ENCODE assay signal across 20 cellular contexts in genomic region chr14:61911534-61911933, GRCh38.
DNase-seq lines count a peak whose midpoint lies in the region; ATAC-seq, FAIRE-seq and TF ChIP-seq lines count a peak whose summit lies in the region.
"Had no signal": no experiment of that assay in that cellular context is flagged by ENCODE, and none has a peak within 500 bp of the region (broad histone marks: within the 10 kb centered on the region; RNA-seq: fewer than 3 reads in every experiment).

No MANE protein-coding gene starts in this region.

- H3K4me1 ChIP-seq in Karpas-422 (ENCODE audit: low read length) (peaks cover 29% of the 10 kb centered on the region), pancreas (no peaks in the 10 kb centered on the region), osteoblast (ENCODE audit: insufficient read depth, low read length) (no peaks in the 10 kb centered on the region)

- no peaks in the 10 kb centered on the region for H3K79me2 ChIP-seq in Karpas-422 (ENCODE audit: low read length)
- H3K79me2 ChIP-seq in osteoblast (ENCODE audit: insufficient read depth, low read length), result no peaks in the 10 kb centered on the region
- H3K79me2 ChIP-seq: hepatocyte had no signal

- no peaks in the 10 kb centered on the region for H3K36me3 Mint-ChIP-seq in T-cell
- H3K36me3 Mint-ChIP-seq: activated CD4-positive, alpha-beta memory T cell treated with anti-CD3 and anti-CD28 coated beads for 36 hours; activated naive CD4-positive, alpha-beta T cell treated with anti-CD3 and anti-CD28 coated beads, Interleukin-2, amount 10 ng/mL, durations not matched to agents 7 days and 5 days had no signal

- H3K9me2 ChIP-seq in Karpas-422 (replicated peaks; ENCODE audit: insufficient read depth, low read length), result no peaks in the 10 kb centered on the region

- H3K4me3 ChIP-seq in Karpas-422 (ENCODE audit: low read length) (peak overlapping the region; percentile 17), pancreas (no peak overlapping the region), osteoblast (ENCODE audit: insufficient read depth, low read length) (no peak overlapping the region)
- H3K4me3 ChIP-seq: hepatocyte, K562, skin epidermis had no signal

- no peak overlapping the region for H3K27ac Mint-ChIP-seq in T-cell
- H3K27ac Mint-ChIP-seq: activated CD4-positive, alpha-beta memory T cell treated with anti-CD3 and anti-CD28 coated beads for 36 hours; activated naive CD4-positive, alpha-beta T cell treated with anti-CD3 and anti-CD28 coated beads, Interleukin-2, amount 10 ng/mL, durations not matched to agents 7 days and 5 days; progenitor cell of endocrine pancreas had no signal

- H3K4me2 ChIP-seq in Karpas-422 (ENCODE audit: low read depth, low read length, poor library complexity, severe bottlenecking), result peak overlapping the region; percentile 51
- H3K4me2 ChIP-seq in osteoblast (ENCODE audit: insufficient read depth, low read length), result no peak overlapping the region
- H3K4me2 ChIP-seq: hepatocyte had no signal

- POLR2A ChIA-PET in T-cell (lab: Charles Lee), result no interaction called here

- DNase-seq in DMS79 treated with DMSO at 0.1 percent for 48 hours (lab: John Stamatoyannopoulos, UW) (peak; percentile 81), Karpas-422 (peak; percentile 95), T-cell (peak in 26 of 34 experiments; percentile 0 to 71 (median 26)), pancreas (no peak), osteoblast (ENCODE audit: insufficient read length, low spot score, missing footprints) (no peak), NK-92 (lab: John Stamatoyannopoulos, UW; ENCODE audit: unreplicated experiment) (no peak), ureter (ENCODE audit: low spot score) (no peak)
- DNase-seq: activated CD4-positive, alpha-beta memory T cell treated with anti-CD3 and anti-CD28 coated beads for 36 hours; activated naive CD4-positive, alpha-beta T cell treated with anti-CD3 and anti-CD28 coated beads, Interleukin-2, amount 10 ng/mL, durations not matched to agents 7 days and 5 days; activated T-cell treated with anti-CD3 and anti-CD28 coated beads, Interleukin-2, amount 50 U/mL, for 1 hour; NCI-H345; stimulated activated CD4-positive, alpha-beta T cell treated with anti-CD3 and anti-CD28 coated beads, Interleukin-4, amount 100 ng/mL, for 24 hours had no signal

- TF ChIP-seq CTCF in pancreas (IDR thresholded peaks at IDR 0.05) (no peak), osteoblast (IDR thresholded peaks at IDR 0.05; ENCODE audit: extremely low read depth, low read depth, low read length) (no peak)

- H3K27me3 Mint-ChIP-seq in T-cell, result peaks cover 7 to 8% of the 10 kb centered on the region in 2 donors
- H3K27me3 Mint-ChIP-seq: progenitor cell of endocrine pancreas had no signal

- 38 to 40% methylated on average over 4 of the region's 4 CpGs for WGBS in pancreas, 2 donors

- ATAC-seq in T-cell (replicated peaks in 1 of 4), result peak in 2 of 4 experiments; percentile 23 to 97
- ATAC-seq in pancreas, result peak in 3 of 4 donors; percentile 27 to 83 (median 80)
- ATAC-seq: K562, Right ventricle myocardium inferior had no signal

- no peaks in the 10 kb centered on the region for H3K9me3 ChIP-seq in Karpas-422 (ENCODE audit: low read length)
- H3K9me3 ChIP-seq in pancreas, result no peaks in the 10 kb centered on the region
- H3K9me3 ChIP-seq in osteoblast (ENCODE audit: low read depth, low read length), result no peaks in the 10 kb centered on the region

- H3K4me3 Mint-ChIP-seq in T-cell, result no peak overlapping the region
- H3K4me3 Mint-ChIP-seq: activated CD4-positive, alpha-beta memory T cell treated with anti-CD3 and anti-CD28 coated beads for 36 hours; activated naive CD4-positive, alpha-beta T cell treated with anti-CD3 and anti-CD28 coated beads, Interleukin-2, amount 10 ng/mL, durations not matched to agents 7 days and 5 days had no signal

- no peaks in the 10 kb centered on the region for H3K27me3 ChIP-seq in Karpas-422 (ENCODE audit: low read length)
- H3K27me3 ChIP-seq in pancreas, result no peaks in the 10 kb centered on the region
- H3K27me3 ChIP-seq in osteoblast (ENCODE audit: insufficient read depth, low read length), result peaks cover 11% of the 10 kb centered on the region
- H3K27me3 ChIP-seq: hepatocyte had no signal

- peak overlapping the region; percentile 41 for H2AFZ ChIP-seq in Karpas-422 (ENCODE audit: low read length)
- H2AFZ ChIP-seq in osteoblast (ENCODE audit: low read length), result no peak overlapping the region
- H2AFZ ChIP-seq: hepatocyte had no signal

- H3K36me3 ChIP-seq in Karpas-422 (ENCODE audit: insufficient read depth, low read length) (no peaks in the 10 kb centered on the region), pancreas (no peaks in the 10 kb centered on the region), osteoblast (ENCODE audit: insufficient read depth, low read length) (no peaks in the 10 kb centered on the region)

- H3K9ac ChIP-seq in Karpas-422 (ENCODE audit: low read length), result peak overlapping the region; percentile 6; the same call in 1 of the 2 replicates

- no peaks in the 10 kb centered on the region for H3K9me3 Mint-ChIP-seq in T-cell
- H3K9me3 Mint-ChIP-seq: activated CD4-positive, alpha-beta memory T cell treated with anti-CD3 and anti-CD28 coated beads for 36 hours; activated naive CD4-positive, alpha-beta T cell treated with anti-CD3 and anti-CD28 coated beads, Interleukin-2, amount 10 ng/mL, durations not matched to agents 7 days and 5 days had no signal

- H3K27ac ChIP-seq in Karpas-422 (ENCODE audit: low read length) (peak overlapping the region; percentile 82), pancreas (no peak overlapping the region), osteoblast (ENCODE audit: low read depth, low read length) (no peak overlapping the region)
- H3K27ac ChIP-seq: hepatocyte, skin epidermis had no signal

- FAIRE-seq in pancreas (lab: Jason Lieb, UNC), result no peak
- FAIRE-seq: colon, H54, K562, keratinocyte had no signal

- CTCF ChIA-PET in T-cell (lab: Charles Lee), result interaction anchor here in 1 of 2 donors (1.2 kb wide), 1 partner anchor 215 kb away, joined by 4 read pairs; no protein-coding TSS in a partner anchor

- no peaks in the 10 kb centered on the region for H4K20me1 ChIP-seq in Karpas-422 (ENCODE audit: insufficient read depth, low read depth, low read length)
- H4K20me1 ChIP-seq in osteoblast (ENCODE audit: insufficient read depth, low read length), result no peaks in the 10 kb centered on the region

- peaks cover 10 to 11% (median 11%) of the 10 kb centered on the region in 3 donors for H3K4me1 Mint-ChIP-seq in T-cell
- H3K4me1 Mint-ChIP-seq: activated naive CD4-positive, alpha-beta T cell treated with anti-CD3 and anti-CD28 coated beads, Interleukin-2, amount 10 ng/mL, durations not matched to agents 7 days and 5 days had no signal

- intact Hi-C loops in pancreas (cut with DNase I), result no loop called here

Comparison
In these comparisons a context has a peak if more than half of its experiments do, and no peak if none do; other contexts are left out.
1. DNase-seq: peak in DMS79 treated with DMSO at 0.1 percent for 48 hours (single experiment), Karpas-422 (single experiment) and T-cell (26 of 34); none in pancreas (0 of 6), osteoblast (single experiment), NK-92 (single experiment) and ureter (single experiment).